ENCODE assay signal across 20 cellular contexts in the genomic region with DNA sequence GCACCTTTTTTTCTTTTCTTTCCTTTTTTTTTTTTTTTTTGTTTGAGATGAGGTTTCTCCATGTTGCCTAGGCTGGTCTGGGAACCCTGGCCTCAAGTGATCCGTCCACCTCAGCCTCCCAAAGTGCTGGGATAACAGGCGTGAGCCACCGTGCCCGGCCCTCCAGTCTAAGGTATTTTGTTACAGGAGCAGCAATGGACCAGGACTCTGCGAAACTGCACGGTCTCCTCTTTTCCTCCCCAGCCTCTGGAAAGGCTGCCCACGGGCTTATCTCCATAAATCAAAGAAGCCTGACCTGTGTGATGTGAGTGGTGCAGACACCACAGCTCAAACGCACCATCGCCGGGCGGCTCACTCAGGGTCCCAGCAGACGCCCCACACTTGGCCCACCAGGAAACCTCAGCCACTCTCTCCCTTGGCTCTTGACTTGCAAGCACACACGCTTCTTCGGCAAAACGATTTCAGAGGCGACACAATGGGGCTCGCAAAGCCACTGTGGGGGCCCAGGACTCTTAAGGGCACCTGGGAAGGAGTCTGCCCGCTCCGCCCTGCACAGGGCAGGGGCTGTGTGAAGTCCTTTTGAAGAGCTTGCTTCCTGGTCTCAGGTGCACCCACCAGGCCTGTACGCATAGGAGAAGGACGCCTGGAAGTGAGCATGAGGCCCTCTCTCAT. TPM values are rescaled to one million over a fixed set of nuclear protein-coding genes. Genes with fewer than 3 reads are reported as not detected.
"Had no signal": no experiment of that assay in that cellular context is flagged by ENCODE, and none has a peak within 500 bp of the region (broad histone marks: within the 10 kb centered on the region; RNA-seq: fewer than 3 reads in every experiment).

No MANE protein-coding gene starts in this region.

- H3K27ac ChIP-seq: esophagus squamous epithelium, hepatocyte, ovary, right atrium auricular region, sigmoid colon, skin epidermis, suprapubic skin, thyroid gland had no signal

- H3K79me2 ChIP-seq: hepatocyte had no signal

- H2AFZ ChIP-seq: hepatocyte had no signal

- H3K4me3 ChIP-seq: esophagus squamous epithelium, hepatocyte, ovary, right atrium auricular region, sigmoid colon, skin epidermis, suprapubic skin, thyroid gland had no signal

- H3K36me3 ChIP-seq: esophagus squamous epithelium, ovary, right atrium auricular region, sigmoid colon, suprapubic skin, thyroid gland had no signal

- H3K9me3 ChIP-seq: esophagus squamous epithelium, ovary, right atrium auricular region, sigmoid colon, suprapubic skin, thyroid gland had no signal

- H3K27ac Mint-ChIP-seq: dendritic cell treated with granulocyte-macrophage colony-stimulating factor and Interleukin-4, amounts not matched to agents 40 ng/mL and 50 ng/mL, for 4 days; type B pancreatic cell had no signal

- H3K4me2 ChIP-seq: hepatocyte had no signal

- H3K9me3 Mint-ChIP-seq: dendritic cell treated with granulocyte-macrophage colony-stimulating factor and Interleukin-4, amounts not matched to agents 40 ng/mL and 50 ng/mL, for 4 days; effector memory CD8-positive, alpha-beta T cell; naive thymus-derived CD4-positive, alpha-beta T cell; type B pancreatic cell had no signal

- ATAC-seq: effector memory CD8-positive, alpha-beta T cell; left lobe of liver; naive thymus-derived CD4-positive, alpha-beta T cell had no signal

- H3K27me3 ChIP-seq: ovary, right atrium auricular region, thyroid gland had no signal

- H3K4me3 Mint-ChIP-seq: dendritic cell treated with granulocyte-macrophage colony-stimulating factor and Interleukin-4, amounts not matched to agents 40 ng/mL and 50 ng/mL, for 4 days; effector memory CD8-positive, alpha-beta T cell; naive thymus-derived CD4-positive, alpha-beta T cell; type B pancreatic cell had no signal

- H3K4me1 ChIP-seq: esophagus squamous epithelium, right atrium auricular region, sigmoid colon, suprapubic skin had no signal

- DNase-seq: effector memory CD8-positive, alpha-beta T cell; esophagus squamous epithelium; foreskin fibroblast; mesendoderm; naive thymus-derived CD4-positive, alpha-beta T cell; ovary; sigmoid colon; stimulated activated CD4-positive, alpha-beta T cell treated with anti-CD3 and anti-CD28 coated beads, Interleukin-12 subunit alpha, Interleukin-12 subunit beta, amount 100 ng/mL, for 4 hours; stimulated activated naive CD4-positive, alpha-beta T cell treated with Interleukin-2 at 50 U/mL for 16 hours; thyroid gland had no signal

RNA-seq across cellular contexts. Expression of gene WDR86, which starts 20.6 kb away (rescaled TPM):
- total RNA-seq: lung microvascular endothelial cell had no signal

RNA-seq across cellular contexts. Expression of gene CRYGN, which starts 50.7 kb away (rescaled TPM):
- total RNA-seq: epithelial cell of proximal tubule, hepatocyte, left lobe of liver, lung microvascular endothelial cell, mononuclear cell, suprapubic skin had no signal
